ENCODE assay signal across 9 cellular contexts in the genomic region with DNA sequence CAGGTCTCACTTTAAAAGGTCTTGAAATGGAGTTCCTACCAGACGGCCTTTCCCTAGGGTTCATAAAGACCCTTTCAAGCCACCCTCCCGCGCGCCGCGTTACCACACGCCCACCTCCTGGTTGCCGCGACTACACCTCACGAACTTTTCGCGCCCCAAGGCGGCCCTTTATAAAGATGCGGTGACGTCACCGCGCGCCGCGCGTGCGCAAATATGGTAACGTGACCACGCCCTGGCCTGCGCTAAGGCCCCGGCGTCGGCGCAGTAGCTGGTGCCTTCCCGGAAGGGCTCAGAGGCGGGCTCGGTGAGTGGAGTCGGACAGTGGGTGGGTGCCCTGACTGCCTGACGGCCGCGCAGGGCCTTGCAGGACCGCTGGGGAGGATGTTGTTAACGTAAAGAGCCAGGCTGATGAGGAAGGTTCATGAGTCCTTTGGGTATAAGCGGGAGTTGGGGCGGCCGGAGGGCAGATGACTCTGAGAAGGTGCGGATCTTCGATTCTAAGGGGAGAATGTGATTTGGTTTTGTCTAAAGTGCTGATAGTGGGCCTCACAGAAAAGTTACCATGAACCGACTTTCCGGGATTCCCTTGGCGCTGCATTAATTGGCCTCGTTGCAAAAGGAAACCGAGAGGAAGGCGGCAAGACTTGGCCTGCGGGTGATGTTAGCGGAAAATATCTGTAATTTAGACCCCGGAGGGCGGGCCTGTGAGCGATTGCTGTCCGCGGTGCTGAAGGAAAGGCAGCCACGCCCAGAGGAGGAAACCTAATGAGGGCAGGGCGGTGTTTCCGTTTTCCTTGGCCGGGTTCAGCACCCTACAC. TPM values are rescaled to one million over a fixed set of nuclear protein-coding genes. Genes with fewer than 3 reads are reported as not detected.
A peak's percentile ranks its signal among the peaks of the same experiment; 100 is the strongest.
DNase-seq lines count a peak whose midpoint lies in the region; ATAC-seq and TF ChIP-seq lines count a peak whose summit lies in the region.
"Had no signal": no experiment of that assay in that cellular context is flagged by ENCODE, and none has a peak within 500 bp of the region (broad histone marks: within the 10 kb centered on the region; RNA-seq: fewer than 3 reads in every experiment).

No MANE protein-coding gene starts in this region.

- in situ Hi-C loops in transverse colon (cut with MboI; ENCODE audit: low pct_ligation_motif_present in 1 of 4, low pct_unique_long_range_greater_than_20kb in 1 of 4, low sequenced_read_pairs in 3 of 4): no loop called here

- no peaks in the 10 kb centered on the region for H3K36me3 ChIP-seq in CD8-positive, alpha-beta memory T cell (ENCODE audit: insufficient read depth, low read length)
- H3K36me3 ChIP-seq in HUES6 (ENCODE audit: control insufficient read depth, insufficient read depth, low read length) (0 out of 2 replicates have a peak, but pooled peaks cover 4% of the 10 kb centered on the region), transverse colon (no peaks in the 10 kb centered on the region)

- no peak for TF ChIP-seq EP300 in transverse colon (IDR thresholded peaks at IDR 0.05; ENCODE audit: low read depth)

- intact Hi-C loops in left cardiac atrium (cut with DNase I) (loop anchor here in 1 of 2 donors (10.0 kb wide), 1 partner anchor 114 kb away; no protein-coding TSS in a partner anchor), posterior cingulate gyrus (cut with DNase I) (no loop called here), transverse colon (cut with DNase I; ENCODE audit: low total_unique reads) (no loop called here)

- no peaks in the 10 kb centered on the region for H3K27me3 ChIP-seq in CD8-positive, alpha-beta memory T cell (ENCODE audit: insufficient read depth, low read length, poor library complexity, severe bottlenecking)
- H3K27me3 ChIP-seq in HUES6 (ENCODE audit: control insufficient read depth, insufficient read depth, low read length) (no peaks in the 10 kb centered on the region), transverse colon (no peaks in the 10 kb centered on the region)

- TF ChIP-seq CTCF in transverse colon (IDR thresholded peaks at IDR 0.05): no peak

- peak overlapping the region; percentile 15 for H3K27ac ChIP-seq in CD8-positive, alpha-beta memory T cell (ENCODE audit: low read depth, low read length)
- H3K27ac ChIP-seq in HUES6 (ENCODE audit: low read depth, low read length) (peak overlapping the region; percentile 26; the same call in 1 of the 2 replicates), transverse colon (peak overlapping the region; percentile 60 to 76 (median 66))

- WGBS in transverse colon (ENCODE audit: low coverage in 1 of 2), 2 donors: 10 to 16% methylated on average over 9 to 47 of the region's 60 CpGs

- H3K9me3 Mint-ChIP-seq in CD8-positive, alpha-beta memory T cell: peaks cover 3 to 12% (median 7%) of the 10 kb centered on the region in 5 donors

- H3K9me3 ChIP-seq in CD8-positive, alpha-beta memory T cell (ENCODE audit: low read length): no peaks in the 10 kb centered on the region
- H3K9me3 ChIP-seq in HUES6 (ENCODE audit: control insufficient read depth, insufficient read depth, low read depth, low read length) (peaks cover 7% of the 10 kb centered on the region), transverse colon (no peaks in the 10 kb centered on the region)

- peak overlapping the region; percentile 79 for H3K9ac ChIP-seq in HUES6 (ENCODE audit: low read length)

- TF ChIP-seq POLR2A in transverse colon (IDR thresholded peaks at IDR 0.05): no peak

- peak overlapping the region; percentile 45 to 98 (median 91) for H3K27ac Mint-ChIP-seq in CD8-positive, alpha-beta memory T cell

- ATAC-seq in GM21423 (IDR thresholded peaks at IDR 0.05; ENCODE audit: unreplicated experiment) (peak; percentile 98), left cardiac atrium (peak; percentile 99 to 100)

- POLR2A ChIA-PET in CD8-positive, alpha-beta memory T cell (lab: Charles Lee): no interaction called here

- H3K4me3 ChIP-seq in CD8-positive, alpha-beta memory T cell (ENCODE audit: low read length): peak overlapping the region; percentile 46
- peak overlapping the region; percentile 82 for H3K4me3 ChIP-seq in HUES6 (ENCODE audit: low read depth, low read length)
- H3K4me3 ChIP-seq in transverse colon: peak overlapping the region; percentile 25 to 50 (median 42)

- peaks cover 7 to 15% of the 10 kb centered on the region in 2 donors for H3K27me3 Mint-ChIP-seq in CD8-positive, alpha-beta memory T cell

- H3K36me3 Mint-ChIP-seq in CD8-positive, alpha-beta memory T cell: peaks cover 0 to 4% (median 2%) of the 10 kb centered on the region in 3 donors

- H3K4me1 Mint-ChIP-seq in CD8-positive, alpha-beta memory T cell: peaks cover 9 to 13% (median 12%) of the 10 kb centered on the region in 3 donors

- DNase-seq in CD8-positive, alpha-beta memory T cell: peak; percentile 33 to 74 (median 42)
- DNase-seq in SW 1271 (lab: John Stamatoyannopoulos, UW) (peak; percentile 67 to 85), amygdala (lab: John Stamatoyannopoulos, UW) (peak; percentile 4 to 89 (median 71)), left cardiac atrium (peak; percentile 93), posterior cingulate gyrus (peak; percentile 73 to 96 (median 83)), transverse colon (peak; percentile 67)

- no peaks in the 10 kb centered on the region for H3K4me1 ChIP-seq in CD8-positive, alpha-beta memory T cell (ENCODE audit: insufficient read depth, low read length)
- H3K4me1 ChIP-seq in HUES6 (ENCODE audit: control insufficient read depth, insufficient read depth, low read length): no peaks in the 10 kb centered on the region
- H3K4me1 ChIP-seq in transverse colon: no peaks in the 10 kb centered on the region

- CTCF ChIA-PET in CD8-positive, alpha-beta memory T cell (lab: Charles Lee): no interaction called here

- peak overlapping the region; percentile 83 to 94 (median 91) for H3K4me3 Mint-ChIP-seq in CD8-positive, alpha-beta memory T cell

RNA-seq across cellular contexts. Expression of a gene that starts 54.4 kb away (rescaled TPM):
- not detected for total RNA-seq in CD8-positive, alpha-beta memory T cell
- not detected for polyA plus RNA-seq in CD8-positive, alpha-beta memory T cell
- not detected for total RNA-seq in left cardiac atrium
- total RNA-seq in transverse colon: not detected
- total RNA-seq: T-helper 1 cell treated with Interleukin-12 subunit alpha and Interleukin-12 subunit beta and Interleukin-4 antibody, amounts not matched to agents 30 ng/mL and 1 ng/mL, for 36 hours had no signal

Comparison
In these comparisons a context has a peak if more than half of its experiments do, and no peak if none do; other contexts are left out.
1. Peak in every context shown above with its lines: DNase-seq, ATAC-seq, H3K4me3 ChIP-seq and H3K27ac ChIP-seq.
2. DNase-seq: peak in every context shown above with its lines; median percentile 93 in left cardiac atrium; 83 in posterior cingulate gyrus; 76 in SW 1271; 71 in amygdala; 67 in transverse colon; 42 in CD8-positive, alpha-beta memory T cell.
3. H3K27ac ChIP-seq: peak in every context shown above with its lines; median percentile 66 in transverse colon; 26 in HUES6; 15 in CD8-positive, alpha-beta memory T cell.